In genomic region chr3:66383023-66383422, GRCh38 we compare ENCODE assay signal across 26 cellular contexts.
"Had no signal": no experiment of that assay in that cellular context is flagged by ENCODE, and none has a peak within 500 bp of the region (broad histone marks: within the 10 kb centered on the region; RNA-seq: fewer than 3 reads in every experiment).

No MANE protein-coding gene starts in this region.

- ATAC-seq: activated T-cell treated with anti-CD3 and anti-CD28 coated beads, Interleukin-2, amount 50 U/mL, for 72 hours; body of pancreas; K562; Panc1; Right ventricle myocardium inferior had no signal

- DNase-seq: activated CD4-positive, alpha-beta memory T cell treated with anti-CD3 and anti-CD28 coated beads for 36 hours; activated CD4-positive, alpha-beta T cell treated with anti-CD3 and anti-CD28 coated beads, Interleukin-2, amount 10 ng/mL, durations not matched to agents 7 days and 5 days; activated CD4-positive, CD25-positive, alpha-beta regulatory T cell; activated naive CD4-positive, alpha-beta T cell treated with anti-CD3 and anti-CD28 coated beads, Interleukin-2, amount 50 U/mL, for 16 hours; activated T-cell treated with anti-CD3 and anti-CD28 coated beads, Interleukin-2, amount 50 U/mL, for 72 hours; amniotic stem cell; body of pancreas; Karpas-422; MM.1S; NCI-H146; NCI-H2029; NCI-H345; NCI-H510A; NCI-H526 treated with DMSO at 0.1 percent for 48 hours; NCI-H82; NK-92 treated with Interleukin-12 subunit alpha and Interleukin-12 subunit beta, amount 100 ng/mL, for 24 hours; OCI-M1; RPMI8226; SJCRH30; SK-N-SH; T-helper 1 cell had no signal

- H3K4me1 ChIP-seq: ascending aorta, body of pancreas had no signal

- H3K9me3 ChIP-seq: ascending aorta, SJCRH30, SK-N-SH had no signal

- H3K27me3 ChIP-seq: ascending aorta, body of pancreas, SJCRH30 had no signal

- H3K4me3 ChIP-seq: ascending aorta, body of pancreas, K562, SJCRH30 had no signal

- H3K4me2 ChIP-seq: SK-N-SH had no signal

- H3K27ac ChIP-seq: ascending aorta, body of pancreas, SJCRH30, VCaP had no signal

- FAIRE-seq: K562 had no signal

- H3K9ac ChIP-seq: SK-N-SH had no signal
